ENCODE assay signal across 1 cellular context in the genomic region with DNA sequence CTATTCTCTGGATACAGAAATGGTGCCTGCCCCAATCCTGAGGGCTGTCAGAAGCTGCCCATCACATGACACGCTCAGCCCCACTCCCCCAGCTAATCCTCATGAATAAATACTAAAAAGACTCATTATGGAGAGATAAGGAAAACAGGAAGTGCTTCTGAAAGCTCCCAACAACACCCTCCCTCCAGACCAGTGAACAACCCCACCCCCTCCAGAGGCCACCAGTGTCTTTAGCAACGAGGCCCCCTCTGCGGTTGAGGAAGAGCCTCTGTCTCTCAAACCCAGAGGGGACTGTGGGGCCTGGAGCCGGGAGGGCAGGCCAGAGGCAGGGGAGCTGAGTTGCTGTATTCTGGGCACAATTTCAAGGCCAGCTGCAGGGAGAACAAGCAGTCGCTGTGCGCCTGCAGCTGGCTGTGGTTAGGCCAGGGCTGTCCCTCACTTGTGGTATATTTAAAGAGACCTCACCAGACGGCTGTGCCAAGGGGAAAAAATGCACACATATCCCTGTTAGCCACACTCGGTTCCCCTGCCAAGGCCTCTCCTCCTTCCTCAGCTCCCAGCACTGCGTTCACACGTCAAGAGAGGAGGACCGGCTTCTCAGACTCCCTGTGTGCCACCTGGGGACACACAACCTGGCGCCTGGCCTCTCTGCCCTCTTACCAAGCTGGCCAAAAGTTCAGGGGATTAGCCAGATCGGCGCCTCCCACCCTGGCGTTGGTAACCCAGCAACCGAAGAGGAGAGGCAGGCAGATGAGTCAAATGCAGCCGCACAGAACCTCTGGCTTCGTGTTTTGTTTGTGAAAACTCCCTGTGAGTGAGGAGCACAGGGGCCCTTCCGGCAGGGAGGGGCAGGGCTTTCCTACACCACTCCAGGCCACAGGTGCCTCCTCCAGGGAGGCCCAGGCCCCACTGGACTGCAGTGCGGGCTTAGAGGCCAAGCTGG.
TF ChIP-seq lines count a peak whose summit lies in the region.

No MANE protein-coding gene starts in this region.

TF ChIP-seq in HepG2, 621 proteins besides CTCF, POLR2A, EP300 and RAD21 (continued from another document and continues in another):
- TF ChIP-seq KLF16 (CRISPR knock-in tag; IDR thresholded peaks at IDR 0.05) (no peak), JUN (CRISPR knock-in tag; IDR thresholded peaks at IDR 0.05) (no peak), GZF1 (CRISPR knock-in tag; IDR thresholded peaks at IDR 0.05) (no peak), KDM4B (CRISPR knock-in tag; IDR thresholded peaks at IDR 0.05) (no peak), ZNF207 (IDR thresholded peaks at IDR 0.05; ENCODE audit: borderline replicate concordance) (no peak), ARID2 (CRISPR knock-in tag; IDR thresholded peaks at IDR 0.05; ENCODE audit: borderline replicate concordance) (no peak), ZBTB3 (CRISPR knock-in tag; IDR thresholded peaks at IDR 0.05; ENCODE audit: borderline replicate concordance, low read depth) (no peak), ZNF253 (CRISPR knock-in tag; IDR thresholded peaks at IDR 0.05; ENCODE audit: borderline replicate concordance) (no peak), ZSCAN31 (CRISPR knock-in tag; IDR thresholded peaks at IDR 0.05; ENCODE audit: low read depth) (0 out of 2 replicates have a peak, but pooled peaks have one; percentile 60), FOSL1 (CRISPR knock-in tag; IDR thresholded peaks at IDR 0.05; ENCODE audit: borderline replicate concordance) (no peak), ARNTL (CRISPR knock-in tag; IDR thresholded peaks at IDR 0.05) (no peak), SATB2 (CRISPR knock-in tag; IDR thresholded peaks at IDR 0.05) (no peak), THAP11 (CRISPR knock-in tag; IDR thresholded peaks at IDR 0.05) (peak; percentile 22; the same call in 1 of the 2 replicates), ZNF891 (CRISPR knock-in tag; IDR thresholded peaks at IDR 0.05) (no peak; the same call in 1 of the 2 replicates), RBM39 (IDR thresholded peaks at IDR 0.05; ENCODE audit: low read depth, low read length, poor library complexity, severe bottlenecking) (no peak), ZFY (CRISPR knock-in tag; IDR thresholded peaks at IDR 0.05) (peak; percentile 58), ZNF326 (CRISPR knock-in tag; IDR thresholded peaks at IDR 0.05; ENCODE audit: borderline replicate concordance) (no peak), MAZ (IDR thresholded peaks at IDR 0.05; ENCODE audit: borderline replicate concordance, low read depth, low read length) (no peak), MAZ (CRISPR knock-in tag; IDR thresholded peaks at IDR 0.05; ENCODE audit: low read depth) (no peak), ZNF773 (CRISPR knock-in tag; IDR thresholded peaks at IDR 0.05; ENCODE audit: borderline replicate concordance) (no peak), SP5 (CRISPR knock-in tag; IDR thresholded peaks at IDR 0.05; ENCODE audit: borderline replicate concordance, low read depth) (0 out of 2 replicates have a peak, but pooled peaks have one; percentile 34), ZNF781 (CRISPR knock-in tag; IDR thresholded peaks at IDR 0.05; ENCODE audit: borderline replicate concordance, not compliant biosample characterization) (no peak), STAT5B (CRISPR knock-in tag; IDR thresholded peaks at IDR 0.05) (no peak), SNAI1 (CRISPR knock-in tag; IDR thresholded peaks at IDR 0.05; ENCODE audit: borderline replicate concordance) (no peak), RFX3 (CRISPR knock-in tag; IDR thresholded peaks at IDR 0.05) (peak; percentile 52)
- TF ChIP-seq, protein P1, sequence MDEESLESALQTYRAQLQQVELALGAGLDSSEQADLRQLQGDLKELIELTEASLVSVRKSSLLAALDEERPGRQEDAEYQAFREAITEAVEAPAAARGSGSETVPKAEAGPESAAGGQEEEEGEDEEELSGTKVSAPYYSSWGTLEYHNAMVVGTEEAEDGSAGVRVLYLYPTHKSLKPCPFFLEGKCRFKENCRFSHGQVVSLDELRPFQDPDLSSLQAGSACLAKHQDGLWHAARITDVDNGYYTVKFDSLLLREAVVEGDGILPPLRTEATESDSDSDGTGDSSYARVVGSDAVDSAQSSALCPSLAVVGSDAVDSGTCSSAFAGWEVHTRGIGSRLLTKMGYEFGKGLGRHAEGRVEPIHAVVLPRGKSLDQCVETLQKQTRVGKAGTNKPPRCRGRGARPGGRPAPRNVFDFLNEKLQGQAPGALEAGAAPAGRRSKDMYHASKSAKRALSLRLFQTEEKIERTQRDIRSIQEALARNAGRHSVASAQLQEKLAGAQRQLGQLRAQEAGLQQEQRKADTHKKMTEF (CRISPR knock-in tag; IDR thresholded peaks at IDR 0.05) = peak; percentile 43; the same call in 1 of the 2 replicates
- TF ChIP-seq, protein P2, sequence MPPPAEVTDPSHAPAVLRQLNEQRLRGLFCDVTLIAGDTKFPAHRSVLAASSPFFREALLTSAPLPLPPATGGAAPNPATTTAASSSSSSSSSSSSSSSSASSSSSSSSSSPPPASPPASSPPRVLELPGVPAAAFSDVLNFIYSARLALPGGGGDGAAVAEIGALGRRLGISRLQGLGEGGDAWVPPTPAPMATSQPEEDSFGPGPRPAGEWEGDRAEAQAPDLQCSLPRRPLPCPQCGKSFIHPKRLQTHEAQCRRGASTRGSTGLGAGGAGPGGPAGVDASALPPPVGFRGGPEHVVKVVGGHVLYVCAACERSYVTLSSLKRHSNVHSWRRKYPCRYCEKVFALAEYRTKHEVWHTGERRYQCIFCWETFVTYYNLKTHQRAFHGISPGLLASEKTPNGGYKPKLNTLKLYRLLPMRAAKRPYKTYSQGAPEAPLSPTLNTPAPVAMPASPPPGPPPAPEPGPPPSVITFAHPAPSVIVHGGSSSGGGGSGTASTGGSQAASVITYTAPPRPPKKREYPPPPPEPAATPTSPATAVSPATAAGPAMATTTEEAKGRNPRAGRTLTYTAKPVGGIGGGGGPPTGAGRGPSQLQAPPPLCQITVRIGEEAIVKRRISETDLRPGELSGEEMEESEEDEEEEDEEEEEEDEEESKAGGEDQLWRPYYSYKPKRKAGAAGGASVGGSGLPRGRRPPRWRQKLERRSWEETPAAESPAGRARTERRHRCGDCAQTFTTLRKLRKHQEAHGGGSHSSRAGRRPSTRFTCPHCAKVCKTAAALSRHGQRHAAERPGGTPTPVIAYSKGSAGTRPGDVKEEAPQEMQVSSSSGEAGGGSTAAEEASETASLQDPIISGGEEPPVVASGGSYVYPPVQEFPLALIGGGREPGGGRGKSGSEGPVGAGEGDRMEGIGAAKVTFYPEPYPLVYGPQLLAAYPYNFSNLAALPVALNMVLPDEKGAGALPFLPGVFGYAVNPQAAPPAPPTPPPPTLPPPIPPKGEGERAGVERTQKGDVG (CRISPR knock-in tag; IDR thresholded peaks at IDR 0.05; ENCODE audit: borderline replicate concordance) = no peak
- TF ChIP-seq, protein P3, sequence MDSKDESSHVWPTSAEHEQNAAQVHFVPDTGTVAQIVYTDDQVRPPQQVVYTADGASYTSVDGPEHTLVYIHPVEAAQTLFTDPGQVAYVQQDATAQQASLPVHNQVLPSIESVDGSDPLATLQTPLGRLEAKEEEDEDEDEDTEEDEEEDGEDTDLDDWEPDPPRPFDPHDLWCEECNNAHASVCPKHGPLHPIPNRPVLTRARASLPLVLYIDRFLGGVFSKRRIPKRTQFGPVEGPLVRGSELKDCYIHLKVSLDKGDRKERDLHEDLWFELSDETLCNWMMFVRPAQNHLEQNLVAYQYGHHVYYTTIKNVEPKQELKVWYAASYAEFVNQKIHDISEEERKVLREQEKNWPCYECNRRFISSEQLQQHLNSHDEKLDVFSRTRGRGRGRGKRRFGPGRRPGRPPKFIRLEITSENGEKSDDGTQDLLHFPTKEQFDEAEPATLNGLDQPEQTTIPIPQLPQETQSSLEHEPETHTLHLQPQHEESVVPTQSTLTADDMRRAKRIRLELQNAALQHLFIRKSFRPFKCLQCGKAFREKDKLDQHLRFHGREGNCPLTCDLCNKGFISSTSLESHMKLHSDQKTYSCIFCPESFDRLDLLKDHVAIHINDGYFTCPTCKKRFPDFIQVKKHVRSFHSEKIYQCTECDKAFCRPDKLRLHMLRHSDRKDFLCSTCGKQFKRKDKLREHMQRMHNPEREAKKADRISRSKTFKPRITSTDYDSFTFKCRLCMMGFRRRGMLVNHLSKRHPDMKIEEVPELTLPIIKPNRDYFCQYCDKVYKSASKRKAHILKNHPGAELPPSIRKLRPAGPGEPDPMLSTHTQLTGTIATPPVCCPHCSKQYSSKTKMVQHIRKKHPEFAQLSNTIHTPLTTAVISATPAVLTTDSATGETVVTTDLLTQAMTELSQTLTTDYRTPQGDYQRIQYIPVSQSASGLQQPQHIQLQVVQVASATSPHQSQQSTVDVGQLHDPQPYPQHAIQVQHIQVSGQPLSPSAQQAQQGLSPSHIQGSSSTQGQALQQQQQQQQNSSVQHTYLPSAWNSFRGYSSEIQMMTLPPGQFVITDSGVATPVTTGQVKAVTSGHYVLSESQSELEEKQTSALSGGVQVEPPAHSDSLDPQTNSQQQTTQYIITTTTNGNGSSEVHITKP (CRISPR knock-in tag; IDR thresholded peaks at IDR 0.05; ENCODE audit: low read depth) = peak; percentile 54; the same call in 1 of the 2 replicates
- TF ChIP-seq, protein P4, sequence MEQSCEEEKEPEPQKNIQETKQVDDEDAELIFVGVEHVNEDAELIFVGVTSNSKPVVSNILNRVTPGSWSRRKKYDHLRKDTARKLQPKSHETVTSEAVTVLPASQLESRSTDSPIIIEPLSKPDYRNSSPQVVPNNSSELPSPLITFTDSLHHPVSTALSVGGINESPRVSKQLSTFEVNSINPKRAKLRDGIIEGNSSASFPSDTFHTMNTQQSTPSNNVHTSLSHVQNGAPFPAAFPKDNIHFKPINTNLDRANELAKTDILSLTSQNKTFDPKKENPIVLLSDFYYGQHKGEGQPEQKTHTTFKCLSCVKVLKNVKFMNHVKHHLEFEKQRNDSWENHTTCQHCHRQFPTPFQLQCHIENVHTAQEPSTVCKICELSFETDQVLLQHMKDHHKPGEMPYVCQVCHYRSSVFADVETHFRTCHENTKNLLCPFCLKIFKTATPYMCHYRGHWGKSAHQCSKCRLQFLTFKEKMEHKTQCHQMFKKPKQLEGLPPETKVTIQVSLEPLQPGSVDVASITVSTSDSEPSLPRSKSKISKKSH (CRISPR knock-in tag; IDR thresholded peaks at IDR 0.05; ENCODE audit: borderline replicate concordance) = 0 out of 2 replicates have a peak, but pooled peaks have one; percentile 33
- TF ChIP-seq, protein P5, sequence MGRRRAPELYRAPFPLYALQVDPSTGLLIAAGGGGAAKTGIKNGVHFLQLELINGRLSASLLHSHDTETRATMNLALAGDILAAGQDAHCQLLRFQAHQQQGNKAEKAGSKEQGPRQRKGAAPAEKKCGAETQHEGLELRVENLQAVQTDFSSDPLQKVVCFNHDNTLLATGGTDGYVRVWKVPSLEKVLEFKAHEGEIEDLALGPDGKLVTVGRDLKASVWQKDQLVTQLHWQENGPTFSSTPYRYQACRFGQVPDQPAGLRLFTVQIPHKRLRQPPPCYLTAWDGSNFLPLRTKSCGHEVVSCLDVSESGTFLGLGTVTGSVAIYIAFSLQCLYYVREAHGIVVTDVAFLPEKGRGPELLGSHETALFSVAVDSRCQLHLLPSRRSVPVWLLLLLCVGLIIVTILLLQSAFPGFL (CRISPR knock-in tag; IDR thresholded peaks at IDR 0.05) = no peak
- TF ChIP-seq, protein P6, sequence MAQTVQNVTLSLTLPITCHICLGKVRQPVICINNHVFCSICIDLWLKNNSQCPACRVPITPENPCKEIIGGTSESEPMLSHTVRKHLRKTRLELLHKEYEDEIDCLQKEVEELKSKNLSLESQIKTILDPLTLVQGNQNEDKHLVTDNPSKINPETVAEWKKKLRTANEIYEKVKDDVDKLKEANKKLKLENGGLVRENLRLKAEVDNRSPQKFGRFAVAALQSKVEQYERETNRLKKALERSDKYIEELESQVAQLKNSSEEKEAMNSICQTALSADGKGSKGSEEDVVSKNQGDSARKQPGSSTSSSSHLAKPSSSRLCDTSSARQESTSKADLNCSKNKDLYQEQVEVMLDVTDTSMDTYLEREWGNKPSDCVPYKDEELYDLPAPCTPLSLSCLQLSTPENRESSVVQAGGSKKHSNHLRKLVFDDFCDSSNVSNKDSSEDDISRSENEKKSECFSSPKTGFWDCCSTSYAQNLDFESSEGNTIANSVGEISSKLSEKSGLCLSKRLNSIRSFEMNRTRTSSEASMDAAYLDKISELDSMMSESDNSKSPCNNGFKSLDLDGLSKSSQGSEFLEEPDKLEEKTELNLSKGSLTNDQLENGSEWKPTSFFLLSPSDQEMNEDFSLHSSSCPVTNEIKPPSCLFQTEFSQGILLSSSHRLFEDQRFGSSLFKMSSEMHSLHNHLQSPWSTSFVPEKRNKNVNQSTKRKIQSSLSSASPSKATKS (CRISPR knock-in tag; IDR thresholded peaks at IDR 0.05) = no peak
- TF ChIP-seq, protein P7, sequence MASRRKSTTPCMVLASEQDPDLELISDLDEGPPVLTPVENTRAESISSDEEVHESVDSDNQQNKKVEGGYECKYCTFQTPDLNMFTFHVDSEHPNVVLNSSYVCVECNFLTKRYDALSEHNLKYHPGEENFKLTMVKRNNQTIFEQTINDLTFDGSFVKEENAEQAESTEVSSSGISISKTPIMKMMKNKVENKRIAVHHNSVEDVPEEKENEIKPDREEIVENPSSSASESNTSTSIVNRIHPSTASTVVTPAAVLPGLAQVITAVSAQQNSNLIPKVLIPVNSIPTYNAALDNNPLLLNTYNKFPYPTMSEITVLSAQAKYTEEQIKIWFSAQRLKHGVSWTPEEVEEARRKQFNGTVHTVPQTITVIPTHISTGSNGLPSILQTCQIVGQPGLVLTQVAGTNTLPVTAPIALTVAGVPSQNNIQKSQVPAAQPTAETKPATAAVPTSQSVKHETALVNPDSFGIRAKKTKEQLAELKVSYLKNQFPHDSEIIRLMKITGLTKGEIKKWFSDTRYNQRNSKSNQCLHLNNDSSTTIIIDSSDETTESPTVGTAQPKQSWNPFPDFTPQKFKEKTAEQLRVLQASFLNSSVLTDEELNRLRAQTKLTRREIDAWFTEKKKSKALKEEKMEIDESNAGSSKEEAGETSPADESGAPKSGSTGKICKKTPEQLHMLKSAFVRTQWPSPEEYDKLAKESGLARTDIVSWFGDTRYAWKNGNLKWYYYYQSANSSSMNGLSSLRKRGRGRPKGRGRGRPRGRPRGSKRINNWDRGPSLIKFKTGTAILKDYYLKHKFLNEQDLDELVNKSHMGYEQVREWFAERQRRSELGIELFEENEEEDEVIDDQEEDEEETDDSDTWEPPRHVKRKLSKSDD (CRISPR knock-in tag; IDR thresholded peaks at IDR 0.05; ENCODE audit: low read depth) = no peak
- TF ChIP-seq, protein P8, sequence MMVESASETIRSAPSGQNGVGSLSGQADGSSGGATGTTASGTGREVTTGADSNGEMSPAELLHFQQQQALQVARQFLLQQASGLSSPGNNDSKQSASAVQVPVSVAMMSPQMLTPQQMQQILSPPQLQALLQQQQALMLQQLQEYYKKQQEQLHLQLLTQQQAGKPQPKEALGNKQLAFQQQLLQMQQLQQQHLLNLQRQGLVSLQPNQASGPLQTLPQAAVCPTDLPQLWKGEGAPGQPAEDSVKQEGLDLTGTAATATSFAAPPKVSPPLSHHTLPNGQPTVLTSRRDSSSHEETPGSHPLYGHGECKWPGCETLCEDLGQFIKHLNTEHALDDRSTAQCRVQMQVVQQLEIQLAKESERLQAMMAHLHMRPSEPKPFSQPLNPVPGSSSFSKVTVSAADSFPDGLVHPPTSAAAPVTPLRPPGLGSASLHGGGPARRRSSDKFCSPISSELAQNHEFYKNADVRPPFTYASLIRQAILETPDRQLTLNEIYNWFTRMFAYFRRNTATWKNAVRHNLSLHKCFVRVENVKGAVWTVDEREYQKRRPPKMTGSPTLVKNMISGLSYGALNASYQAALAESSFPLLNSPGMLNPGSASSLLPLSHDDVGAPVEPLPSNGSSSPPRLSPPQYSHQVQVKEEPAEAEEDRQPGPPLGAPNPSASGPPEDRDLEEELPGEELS (CRISPR knock-in tag; IDR thresholded peaks at IDR 0.05) = no peak
